Comparison of ENCODE assay signal across 9 cellular contexts in genomic region chr19:37313335-37313627, GRCh38. TPM values are rescaled to one million over a fixed set of nuclear protein-coding genes. Genes with fewer than 3 reads are reported as not detected.
DNase-seq lines count a peak whose midpoint lies in the region; ATAC-seq and TF ChIP-seq lines count a peak whose summit lies in the region.
"Had no signal": no experiment of that assay in that cellular context is flagged by ENCODE, and none has a peak within 500 bp of the region (broad histone marks: within the 10 kb centered on the region; RNA-seq: fewer than 3 reads in every experiment).

No MANE protein-coding gene starts in this region.

- H3K4ac ChIP-seq in mesenchymal stem cell (ENCODE audit: low read depth in 1 of 2, low read length in 2 of 2) = no peak overlapping the region

- no peak for DNase-seq in cardiac muscle cell (ENCODE audit: low read depth in 1 of 2, low spot score in 1 of 2)
- DNase-seq in left ventricle myocardium superior = no peak
- DNase-seq in activated T-helper 1 cell treated with anti-CD3 and anti-CD28 coated beads, Interleukin-12 subunit alpha, Interleukin-12 subunit beta, Interleukin-2, Interleukin-4 antibody, amounts not matched to agents 30 ng/mL and 10 ng/mL and 1 ng/mL, durations not matched to agents 14 hours and 24 hours and 36 hours (ENCODE audit: low spot score) = no peak
- DNase-seq in mesenchymal stem cell = no peak
- DNase-seq in thoracic aorta (ENCODE audit: low spot score) = no peak
- no peak for DNase-seq in uterus
- no peak for DNase-seq in left lung
- no peak for DNase-seq in iPS-NIHi7 (ENCODE audit: extremely low spot score)
- DNase-seq: amniotic stem cell had no signal

- WGBS in mesenchymal stem cell = 97% methylated on average over 1 of the region's 1 CpG

- H4K8ac ChIP-seq in mesenchymal stem cell (ENCODE audit: low read length) = no peak overlapping the region

- no peak overlapping the region for H3K4me2 ChIP-seq in mesenchymal stem cell (ENCODE audit: low read length, poor library complexity, severe bottlenecking)

- H3K23ac ChIP-seq in mesenchymal stem cell (ENCODE audit: low read length in 2 of 2) = no peak overlapping the region

- no peak overlapping the region for H3K27ac Mint-ChIP-seq in activated T-helper 1 cell treated with anti-CD3 and anti-CD28 coated beads, Interleukin-12 subunit alpha, Interleukin-12 subunit beta, Interleukin-2, Interleukin-4 antibody, amounts not matched to agents 30 ng/mL and 10 ng/mL and 1 ng/mL, durations not matched to agents 14 hours and 24 hours and 36 hours

- TF ChIP-seq CTCF in cardiac muscle cell (IDR thresholded peaks at IDR 0.05; ENCODE audit: low read depth, low read length) (no peak), thoracic aorta (IDR thresholded peaks at IDR 0.05) (no peak), uterus (IDR thresholded peaks at IDR 0.05) (no peak), left lung (IDR thresholded peaks at IDR 0.05) (no peak)

- H3K9me3 ChIP-seq in cardiac muscle cell (ENCODE audit: low read depth) (no peaks in the 10 kb centered on the region), mesenchymal stem cell (ENCODE audit: control insufficient read depth, low read length) (no peaks in the 10 kb centered on the region), thoracic aorta (no peaks in the 10 kb centered on the region), uterus (no peaks in the 10 kb centered on the region), left lung (peaks cover 0 to 10% of the 10 kb centered on the region in 2 donors)

- TF ChIP-seq POLR2A in uterus (IDR thresholded peaks at IDR 0.05) = no peak

- peaks cover 6% of the 10 kb centered on the region for H3K4me1 ChIP-seq in cardiac muscle cell (ENCODE audit: low read depth)
- peaks cover 2% of the 10 kb centered on the region for H3K4me1 ChIP-seq in mesenchymal stem cell (ENCODE audit: control insufficient read depth, insufficient read depth, low read depth, low read length)
- peaks cover 4 to 8% of the 10 kb centered on the region in 2 donors for H3K4me1 ChIP-seq in thoracic aorta (ENCODE audit: control insufficient read depth in 1 of 2, low read depth in 2 of 2)
- H3K4me1 ChIP-seq in uterus = no peaks in the 10 kb centered on the region
- peaks cover 0 to 11% of the 10 kb centered on the region in 2 donors for H3K4me1 ChIP-seq in left lung

- no peak overlapping the region for H2BK5ac ChIP-seq in mesenchymal stem cell (ENCODE audit: low read depth, low read length, poor library complexity, severe bottlenecking)

- no peaks in the 10 kb centered on the region for H3K79me1 ChIP-seq in mesenchymal stem cell (replicated peaks; ENCODE audit: low read length, poor library complexity, severe bottlenecking)

- H2AK5ac ChIP-seq in mesenchymal stem cell (ENCODE audit: low read length, severe bottlenecking) = no peak overlapping the region

- peaks cover 10% of the 10 kb centered on the region for H3K4me1 Mint-ChIP-seq in activated T-helper 1 cell treated with anti-CD3 and anti-CD28 coated beads, Interleukin-12 subunit alpha, Interleukin-12 subunit beta, Interleukin-2, Interleukin-4 antibody, amounts not matched to agents 30 ng/mL and 10 ng/mL and 1 ng/mL, durations not matched to agents 14 hours and 24 hours and 36 hours (ENCODE audit: low read depth)

- intact Hi-C loops in left ventricle myocardium superior (cut with micrococcal nuclease) = no loop called here
- intact Hi-C loops in activated T-helper 1 cell treated with anti-CD3 and anti-CD28 coated beads, Interleukin-12 subunit alpha, Interleukin-12 subunit beta, Interleukin-2, Interleukin-4 antibody, amounts not matched to agents 30 ng/mL and 10 ng/mL and 1 ng/mL, durations not matched to agents 14 hours and 24 hours and 36 hours (cut with micrococcal nuclease) = loop anchor here (10.0 kb wide), 4 partner anchors 342 to 1198 kb away; partner anchors contain the start of genes OVOL3, POLR2I, TBCB and ZFP30
- intact Hi-C loops in uterus (cut with DNase I; ENCODE audit: low total_unique reads) = no loop called here
- intact Hi-C loops in left lung (cut with DNase I) = no loop called here

- H2BK15ac ChIP-seq in mesenchymal stem cell (ENCODE audit: low read depth, poor library complexity, severe bottlenecking) = no peak overlapping the region

- no peak overlapping the region for H3K14ac ChIP-seq in mesenchymal stem cell (ENCODE audit: low read length in 2 of 2)

- H3K27me3 ChIP-seq in cardiac muscle cell = no peaks in the 10 kb centered on the region
- H3K27me3 ChIP-seq in mesenchymal stem cell (ENCODE audit: control insufficient read depth in 1 of 2, insufficient read depth in 1 of 2, low read length in 2 of 2) = no peaks in the 10 kb centered on the region
- no peaks in the 10 kb centered on the region for H3K27me3 ChIP-seq in thoracic aorta (replicated peaks; ENCODE audit: insufficient read depth)
- H3K27me3 ChIP-seq in uterus = no peaks in the 10 kb centered on the region
- no peaks in the 10 kb centered on the region for H3K27me3 ChIP-seq in left lung

- peak overlapping the region; percentile 62 for H2AFZ ChIP-seq in mesenchymal stem cell (ENCODE audit: low read depth, low read length)

- no peak overlapping the region for H3K27ac ChIP-seq in cardiac muscle cell
- no peak overlapping the region for H3K27ac ChIP-seq in mesenchymal stem cell (ENCODE audit: low read length, poor library complexity, severe bottlenecking)
- peak overlapping the region in 1 of 2 donors; percentile 66 for H3K27ac ChIP-seq in thoracic aorta
- H3K27ac ChIP-seq in uterus = peak overlapping the region in 1 of 2 donors; percentile 45
- H3K27ac ChIP-seq in left lung = no peak overlapping the region

- H3K36me3 ChIP-seq in cardiac muscle cell (no peaks in the 10 kb centered on the region), mesenchymal stem cell (ENCODE audit: control insufficient read depth in 1 of 2, insufficient read depth in 2 of 2, low read depth in 1 of 2, low read length in 2 of 2) (no peaks in the 10 kb centered on the region), thoracic aorta (no peaks in the 10 kb centered on the region), uterus (no peaks in the 10 kb centered on the region), left lung (no peaks in the 10 kb centered on the region)

- no peak overlapping the region for H4K91ac ChIP-seq in mesenchymal stem cell (ENCODE audit: low read length)

- H3K4me3 Mint-ChIP-seq in activated T-helper 1 cell treated with anti-CD3 and anti-CD28 coated beads, Interleukin-12 subunit alpha, Interleukin-12 subunit beta, Interleukin-2, Interleukin-4 antibody, amounts not matched to agents 30 ng/mL and 10 ng/mL and 1 ng/mL, durations not matched to agents 14 hours and 24 hours and 36 hours = peak overlapping the region; percentile 38

- H3K4me3 ChIP-seq in cardiac muscle cell = peak overlapping the region; percentile 34
- no peak overlapping the region for H3K4me3 ChIP-seq in mesenchymal stem cell (ENCODE audit: insufficient read depth in 1 of 2, low read depth in 1 of 2, low read length in 2 of 2)
- H3K4me3 ChIP-seq in thoracic aorta = peak overlapping the region; percentile 74
- H3K4me3 ChIP-seq in uterus = no peak overlapping the region
- no peak overlapping the region for H3K4me3 ChIP-seq in left lung

- no peak overlapping the region for H2BK120ac ChIP-seq in mesenchymal stem cell (ENCODE audit: low read depth, low read length)

- no peak for ATAC-seq in left ventricle myocardium superior
- no peak for ATAC-seq in thoracic aorta (ENCODE audit: insufficient number of reproducible peaks, low FRiP score, low read depth)
- no peak for ATAC-seq in left lung

- H3K27me3 Mint-ChIP-seq in activated T-helper 1 cell treated with anti-CD3 and anti-CD28 coated beads, Interleukin-12 subunit alpha, Interleukin-12 subunit beta, Interleukin-2, Interleukin-4 antibody, amounts not matched to agents 30 ng/mL and 10 ng/mL and 1 ng/mL, durations not matched to agents 14 hours and 24 hours and 36 hours (ENCODE audit: insufficient read depth) = no peaks in the 10 kb centered on the region

- H2BK12ac ChIP-seq in mesenchymal stem cell (ENCODE audit: low read length in 2 of 2) = no peak overlapping the region

- no peak overlapping the region for H3K18ac ChIP-seq in mesenchymal stem cell (ENCODE audit: low read depth in 1 of 2, low read length in 2 of 2)

- H3K36me3 Mint-ChIP-seq in activated T-helper 1 cell treated with anti-CD3 and anti-CD28 coated beads, Interleukin-12 subunit alpha, Interleukin-12 subunit beta, Interleukin-2, Interleukin-4 antibody, amounts not matched to agents 30 ng/mL and 10 ng/mL and 1 ng/mL, durations not matched to agents 14 hours and 24 hours and 36 hours (ENCODE audit: low read depth) = no peaks in the 10 kb centered on the region

- peaks cover 38% of the 10 kb centered on the region for H3K9me3 Mint-ChIP-seq in activated T-helper 1 cell treated with anti-CD3 and anti-CD28 coated beads, Interleukin-12 subunit alpha, Interleukin-12 subunit beta, Interleukin-2, Interleukin-4 antibody, amounts not matched to agents 30 ng/mL and 10 ng/mL and 1 ng/mL, durations not matched to agents 14 hours and 24 hours and 36 hours

- H3K9ac ChIP-seq in mesenchymal stem cell (ENCODE audit: low read length) = peak overlapping the region; percentile 70

RNA-seq across cellular contexts. Expression of gene ZNF527, which starts 57.6 kb away (rescaled TPM):
- total RNA-seq in cardiac muscle cell (9.6 and 10.2 TPM in 2 replicates), left ventricle myocardium superior (6.1 TPM), thoracic aorta (10 to 100 TPM in 1 of 2 donors, 1 to 10 TPM in 1; 3.8 to 20.9 TPM), uterus (10 to 100 TPM in 2 of 4 donors, 1 to 10 TPM in 2; 5.6 to 25.0 (median 9.6) TPM), left lung (1 to 10 TPM; 4.3 to 5.4 TPM)
- 5.8 and 6.8 TPM in 2 replicates for polyA plus RNA-seq in cardiac muscle cell
- 3.9 and 4.5 TPM in 2 replicates for total RNA-seq in activated T-helper 1 cell treated with anti-CD3 and anti-CD28 coated beads, Interleukin-12 subunit alpha, Interleukin-12 subunit beta, Interleukin-2, Interleukin-4 antibody, amounts not matched to agents 30 ng/mL and 10 ng/mL and 1 ng/mL, durations not matched to agents 14 hours and 24 hours and 36 hours
- 1.7 TPM for polyA plus RNA-seq in mesenchymal stem cell (2013, experiment 1 of 2)
- polyA plus RNA-seq in mesenchymal stem cell (2013, experiment 2 of 2) = 1.4 TPM

Comparison
In these comparisons a context has a peak if more than half of its experiments do, and no peak if none do; other contexts are left out.
1. H3K4me3 ChIP-seq: peak in cardiac muscle cell (single experiment) and thoracic aorta (single experiment); none in mesenchymal stem cell (0 of 2), uterus (0 of 2) and left lung (0 of 2).